ENCODE assay signal across 9 cellular contexts in the genomic region with DNA sequence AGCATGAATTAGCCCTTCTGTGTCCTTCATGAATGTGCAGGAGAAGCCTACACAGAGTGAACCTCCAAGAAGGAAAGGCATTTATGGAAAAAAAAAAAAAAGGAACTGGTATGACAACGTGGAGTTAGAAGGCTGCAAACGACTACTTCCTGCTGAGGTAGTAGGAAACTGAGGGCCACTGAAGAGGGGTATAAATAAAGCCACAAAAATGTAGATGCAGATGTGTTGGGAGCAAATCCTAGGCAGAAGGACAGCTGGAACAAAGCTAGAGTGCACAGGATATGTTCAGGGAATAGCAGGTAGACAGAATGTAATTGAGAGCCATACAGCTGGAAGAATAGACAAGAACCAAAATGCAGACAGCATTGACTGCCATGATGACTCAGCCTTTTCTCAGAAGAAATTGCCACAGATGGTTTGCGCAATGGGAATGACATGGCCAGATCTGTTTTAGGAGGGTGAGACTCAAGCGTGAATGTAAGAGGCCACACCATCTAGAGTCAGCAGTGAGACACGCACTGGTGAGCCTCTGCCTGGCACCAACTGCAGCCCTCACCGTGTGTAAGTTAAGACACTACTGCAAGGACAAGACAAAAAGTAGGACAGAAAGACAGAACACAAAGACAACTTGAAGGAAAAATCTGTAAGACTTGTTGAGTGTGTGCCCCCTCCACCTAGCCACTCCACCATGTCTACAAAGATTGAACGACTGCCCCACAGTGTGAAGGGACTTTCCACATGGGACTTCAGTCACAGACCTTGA.
DNase-seq lines count a peak whose midpoint lies in the region; ATAC-seq and TF ChIP-seq lines count a peak whose summit lies in the region.
"Had no signal": no experiment of that assay in that cellular context is flagged by ENCODE, and none has a peak within 500 bp of the region (broad histone marks: within the 10 kb centered on the region; RNA-seq: fewer than 3 reads in every experiment).

No MANE protein-coding gene starts in this region.

- H3K4me3 ChIP-seq in HL-60 (replicated peaks; ENCODE audit: insufficient read depth, low read length) (no peak overlapping the region), cardiac muscle cell (no peak overlapping the region), skeletal muscle cell (ENCODE audit: low read depth, low read length) (no peak overlapping the region)
- H3K4me3 ChIP-seq in CD4-positive, alpha-beta memory T cell (ENCODE audit: low read length in 2 of 2) = no peak overlapping the region

- no peaks in the 10 kb centered on the region for H3K36me3 ChIP-seq in cardiac muscle cell
- H3K36me3 ChIP-seq in CD4-positive, alpha-beta memory T cell (ENCODE audit: insufficient read depth, low read length) = no peaks in the 10 kb centered on the region

- POLR2A ChIA-PET in activated CD4-positive, alpha-beta memory T cell treated with anti-CD3 and anti-CD28 coated beads, Interleukin-2, amount 10 ng/mL, durations not matched to agents 7 days and 5 days (lab: Charles Lee) = no interaction called here
- POLR2A ChIA-PET in CD4-positive, alpha-beta memory T cell (lab: Charles Lee; ENCODE audit: partially characterized antibody) = no interaction called here

- peak; percentile 93 for DNase-seq in Daoy (ENCODE audit: low read depth)
- DNase-seq in HL-60 (ENCODE audit: low read depth in 1 of 2, low spot score in 1 of 2) = peak; percentile 97
- DNase-seq in activated CD4-positive, alpha-beta memory T cell treated with anti-CD3 and anti-CD28 coated beads, Interleukin-2, amount 10 ng/mL, durations not matched to agents 7 days and 5 days = peak; percentile 19
- peak in 1 of 2 donors; percentile 98 for DNase-seq in cardiac muscle cell (ENCODE audit: low read depth in 1 of 2, low spot score in 1 of 2)
- DNase-seq in skeletal muscle cell (ENCODE audit: low read depth) = peak; percentile 99
- DNase-seq in middle frontal gyrus (ENCODE audit: extremely low spot score, low spot score) = no peak
- DNase-seq in CD4-positive, alpha-beta memory T cell = no peak

- peaks cover 19% of the 10 kb centered on the region for H3K4me1 Mint-ChIP-seq in activated CD4-positive, alpha-beta memory T cell treated with anti-CD3 and anti-CD28 coated beads, Interleukin-2, amount 10 ng/mL, durations not matched to agents 7 days and 5 days
- H3K4me1 Mint-ChIP-seq in CD4-positive, alpha-beta memory T cell = peaks cover 0 to 1% (median 0%) of the 10 kb centered on the region in 4 donors

- intact Hi-C loops in CD4-positive, alpha-beta memory T cell (cut with micrococcal nuclease) = no loop called here

- no peaks in the 10 kb centered on the region for H3K9me3 ChIP-seq in cardiac muscle cell (ENCODE audit: low read depth)
- no peaks in the 10 kb centered on the region for H3K9me3 ChIP-seq in CD4-positive, alpha-beta memory T cell (ENCODE audit: control insufficient read depth in 1 of 2, low read length in 2 of 2)

- H3K4me3 Mint-ChIP-seq in activated CD4-positive, alpha-beta memory T cell treated with anti-CD3 and anti-CD28 coated beads, Interleukin-2, amount 10 ng/mL, durations not matched to agents 7 days and 5 days = no peak overlapping the region
- H3K4me3 Mint-ChIP-seq in CD4-positive, alpha-beta memory T cell = no peak overlapping the region

- H3K27me3 ChIP-seq in HL-60 (ENCODE audit: insufficient read depth, poor library complexity, severe bottlenecking) (no peaks in the 10 kb centered on the region), cardiac muscle cell (no peaks in the 10 kb centered on the region)
- no peaks in the 10 kb centered on the region for H3K27me3 ChIP-seq in CD4-positive, alpha-beta memory T cell (ENCODE audit: insufficient read depth, low read length)

- peaks cover 26% of the 10 kb centered on the region for H3K4me1 ChIP-seq in cardiac muscle cell (ENCODE audit: low read depth)
- peaks cover 4% of the 10 kb centered on the region for H3K4me1 ChIP-seq in CD4-positive, alpha-beta memory T cell (ENCODE audit: insufficient read depth, low read length)

- no peak overlapping the region for H3K27ac Mint-ChIP-seq in activated CD4-positive, alpha-beta memory T cell treated with anti-CD3 and anti-CD28 coated beads, Interleukin-2, amount 10 ng/mL, durations not matched to agents 7 days and 5 days
- H3K27ac Mint-ChIP-seq in CD4-positive, alpha-beta memory T cell = no peak overlapping the region

- H3K36me3 Mint-ChIP-seq in activated CD4-positive, alpha-beta memory T cell treated with anti-CD3 and anti-CD28 coated beads, Interleukin-2, amount 10 ng/mL, durations not matched to agents 7 days and 5 days (ENCODE audit: low read depth) = no peaks in the 10 kb centered on the region
- no peaks in the 10 kb centered on the region for H3K36me3 Mint-ChIP-seq in CD4-positive, alpha-beta memory T cell

- CTCF ChIA-PET in activated CD4-positive, alpha-beta memory T cell treated with anti-CD3 and anti-CD28 coated beads, Interleukin-2, amount 10 ng/mL, durations not matched to agents 7 days and 5 days (lab: Charles Lee) = no interaction called here
- CTCF ChIA-PET in CD4-positive, alpha-beta memory T cell (lab: Charles Lee; ENCODE audit: partially characterized antibody) = no interaction called here

- no peak for ATAC-seq in HG02852 (IDR thresholded peaks at IDR 0.05; ENCODE audit: unreplicated experiment)

- no peaks in the 10 kb centered on the region for H3K9me3 Mint-ChIP-seq in activated CD4-positive, alpha-beta memory T cell treated with anti-CD3 and anti-CD28 coated beads, Interleukin-2, amount 10 ng/mL, durations not matched to agents 7 days and 5 days
- no peaks in the 10 kb centered on the region for H3K9me3 Mint-ChIP-seq in CD4-positive, alpha-beta memory T cell
- H3K9me3 Mint-ChIP-seq: IgD-negative memory B cell had no signal

- H3K27me3 Mint-ChIP-seq in activated CD4-positive, alpha-beta memory T cell treated with anti-CD3 and anti-CD28 coated beads, Interleukin-2, amount 10 ng/mL, durations not matched to agents 7 days and 5 days = peaks cover 20% of the 10 kb centered on the region
- H3K27me3 Mint-ChIP-seq in CD4-positive, alpha-beta memory T cell = peaks cover 0 to 15% of the 10 kb centered on the region in 2 donors
- H3K27me3 Mint-ChIP-seq: IgD-negative memory B cell had no signal

- TF ChIP-seq CTCF in HL-60 (IDR thresholded peaks at IDR 0.05; ENCODE audit: insufficient read depth, low read length) = peak; percentile 31
- TF ChIP-seq CTCF in cardiac muscle cell (IDR thresholded peaks at IDR 0.05; ENCODE audit: low read depth, low read length) = peak; percentile 34

- peak overlapping the region; percentile 85 for H3K27ac ChIP-seq in HL-60 (replicated peaks)
- peak overlapping the region; percentile 16 for H3K27ac ChIP-seq in cardiac muscle cell
- no peak overlapping the region for H3K27ac ChIP-seq in CD4-positive, alpha-beta memory T cell (ENCODE audit: low read depth, low read length)

Comparison
In these comparisons a context has a peak if more than half of its experiments do, and no peak if none do; other contexts are left out.
1. DNase-seq: peak in Daoy (single experiment), HL-60 (2 of 2), activated CD4-positive, alpha-beta memory T cell treated with anti-CD3 and anti-CD28 coated beads, Interleukin-2, amount 10 ng/mL, durations not matched to agents 7 days and 5 days (single experiment) and skeletal muscle cell (single experiment); none in middle frontal gyrus (single experiment) and CD4-positive, alpha-beta memory T cell (0 of 5).